2 cellular contexts compared by ENCODE assay signal in genomic region chr9:114803459-114803858, GRCh38.
TF ChIP-seq lines count a peak whose summit lies in the region.

No MANE protein-coding gene starts in this region.

TF ChIP-seq in A549, 52 proteins besides CTCF, POLR2A, EP300 and RAD21 (continued from another document):
- no peak for TF ChIP-seq MAX (IDR thresholded peaks at IDR 0.05)
- TF ChIP-seq ZC3H11A (IDR thresholded peaks at IDR 0.05) = no peak
- no peak for TF ChIP-seq HEYL (CRISPR knock-in tag; IDR thresholded peaks at IDR 0.05)
- no peak for TF ChIP-seq ZFP36 (IDR thresholded peaks at IDR 0.05; ENCODE audit: borderline replicate concordance, partially characterized antibody)
- TF ChIP-seq CHD4 (IDR thresholded peaks at IDR 0.05; ENCODE audit: borderline replicate concordance) = no peak
- no peak for TF ChIP-seq JUN (IDR thresholded peaks at IDR 0.05)

TF ChIP-seq in GM23338, 12 proteins besides CTCF, POLR2A, EP300 and RAD21 (continued from another document):
- TF ChIP-seq ZNF462 (CRISPR knock-in tag; IDR thresholded peaks at IDR 0.05) (no peak), CREB1 (CRISPR knock-in tag; IDR thresholded peaks at IDR 0.05; ENCODE audit: low read depth) (no peak), REST (IDR thresholded peaks at IDR 0.05; ENCODE audit: unreplicated experiment) (no peak), STAT1 (IDR thresholded peaks at IDR 0.05; ENCODE audit: unreplicated experiment) (no peak), ZNF331 (CRISPR knock-in tag; IDR thresholded peaks at IDR 0.05; ENCODE audit: low read depth) (no peak), ZNF114 (CRISPR knock-in tag; IDR thresholded peaks at IDR 0.05) (no peak), JUNB (IDR thresholded peaks at IDR 0.05; ENCODE audit: unreplicated experiment) (no peak), EZH2phosphoT487 (IDR thresholded peaks at IDR 0.05; ENCODE audit: unreplicated experiment) (no peak), EZH2 (IDR thresholded peaks at IDR 0.05; ENCODE audit: low read depth, unreplicated experiment) (no peak)
- TF ChIP-seq, protein P1, sequence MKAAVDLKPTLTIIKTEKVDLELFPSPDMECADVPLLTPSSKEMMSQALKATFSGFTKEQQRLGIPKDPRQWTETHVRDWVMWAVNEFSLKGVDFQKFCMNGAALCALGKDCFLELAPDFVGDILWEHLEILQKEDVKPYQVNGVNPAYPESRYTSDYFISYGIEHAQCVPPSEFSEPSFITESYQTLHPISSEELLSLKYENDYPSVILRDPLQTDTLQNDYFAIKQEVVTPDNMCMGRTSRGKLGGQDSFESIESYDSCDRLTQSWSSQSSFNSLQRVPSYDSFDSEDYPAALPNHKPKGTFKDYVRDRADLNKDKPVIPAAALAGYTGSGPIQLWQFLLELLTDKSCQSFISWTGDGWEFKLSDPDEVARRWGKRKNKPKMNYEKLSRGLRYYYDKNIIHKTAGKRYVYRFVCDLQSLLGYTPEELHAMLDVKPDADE (IDR thresholded peaks at IDR 0.05) = no peak
